In the genomic region with DNA sequence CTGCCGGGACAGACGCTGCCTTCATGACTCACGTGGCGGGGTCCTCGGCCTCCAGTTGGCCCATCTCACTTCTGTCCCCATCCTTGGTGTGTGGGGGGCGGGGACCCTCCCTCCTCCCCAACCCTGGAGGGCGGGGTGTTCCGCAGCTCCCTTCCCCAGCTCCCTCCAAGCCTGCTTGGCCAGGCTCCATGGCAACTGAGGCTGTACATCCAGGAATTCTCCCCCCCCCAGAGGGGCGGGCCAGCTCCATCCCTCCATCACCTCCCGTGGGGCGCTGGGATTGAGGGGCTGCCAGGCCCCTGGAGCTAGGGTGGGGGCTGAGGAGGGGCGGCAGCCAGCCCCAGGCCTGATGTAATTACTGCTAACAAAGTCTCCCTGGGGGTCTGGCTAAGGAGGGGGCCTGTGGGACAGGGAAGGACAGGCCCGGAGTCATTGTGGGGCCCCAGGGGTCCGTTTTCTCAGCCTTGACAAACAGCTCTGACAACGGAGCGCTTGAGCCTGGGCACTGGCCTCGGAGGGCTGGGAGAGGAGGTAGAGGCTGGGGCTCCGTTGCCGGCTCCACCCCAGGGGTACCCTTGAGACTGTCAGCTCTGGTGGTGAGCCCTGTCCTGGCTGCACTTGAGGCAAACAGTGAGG, we compare ENCODE assay signal across 12 cellular contexts. TPM values are rescaled to one million over a fixed set of nuclear protein-coding genes. Genes with fewer than 3 reads are reported as not detected.
DNase-seq lines count a peak whose midpoint lies in the region; ATAC-seq and TF ChIP-seq lines count a peak whose summit lies in the region.
"Had no signal": no experiment of that assay in that cellular context is flagged by ENCODE, and none has a peak within 500 bp of the region (broad histone marks: within the 10 kb centered on the region; RNA-seq: fewer than 3 reads in every experiment).

No MANE protein-coding gene starts in this region.

- 0 out of 2 replicates have a peak overlapping the region, but pooled peaks have one; percentile 28 for H3K27ac ChIP-seq in VCaP
- H3K27ac ChIP-seq in lung (ENCODE audit: low read depth in 1 of 2, low read length in 1 of 2) = peak overlapping the region; percentile 43 to 79
- no peak overlapping the region for H3K27ac ChIP-seq in CD4-positive, alpha-beta T cell (ENCODE audit: low read depth, low read length)

- POLR2A ChIA-PET in Caco-2 (lab: Charles Lee) = no interaction called here
- POLR2A ChIA-PET in CD4-positive, alpha-beta T cell (lab: Charles Lee) = no interaction called here

- peaks cover 6% of the 10 kb centered on the region for H3K4me1 Mint-ChIP-seq in Caco-2 (ENCODE audit: low read depth, unreplicated experiment)
- peaks cover 12% of the 10 kb centered on the region for H3K4me1 Mint-ChIP-seq in CD4-positive, alpha-beta T cell (ENCODE audit: low read depth)

- DNase-seq in Caco-2 (no peak), lung (ENCODE audit: low spot score) (no peak), NCI-H2029 (lab: John Stamatoyannopoulos, UW) (no peak), NCI-H1048 (lab: John Stamatoyannopoulos, UW) (no peak)
- no peak for DNase-seq in CD4-positive, alpha-beta T cell
- DNase-seq: activated naive CD4-positive, alpha-beta T cell treated with Interleukin-2 at 50 U/mL for 16 hours; KBM-7 had no signal

- H3K4me1 ChIP-seq in Caco-2 (peaks cover 1% of the 10 kb centered on the region), lung (ENCODE audit: control insufficient read depth in 2 of 2, insufficient read depth in 2 of 2, low read length in 2 of 2) (peaks cover 0 to 19% of the 10 kb centered on the region in 2 donors)

- H3K27me3 Mint-ChIP-seq in Caco-2 (ENCODE audit: insufficient read depth, unreplicated experiment) = no peaks in the 10 kb centered on the region
- peaks cover 7% of the 10 kb centered on the region for H3K27me3 Mint-ChIP-seq in CD4-positive, alpha-beta T cell

- intact Hi-C loops in Caco-2 (cut with micrococcal nuclease; ENCODE audit: unreplicated experiment) = no loop called here
- intact Hi-C loops in CD4-positive, alpha-beta T cell (cut with DNase I, micrococcal nuclease) = no loop called here

- no peak for ATAC-seq in lung (ENCODE audit: insufficient read depth, low FRiP score)
- no peak for ATAC-seq in CD4-positive, alpha-beta T cell (ENCODE audit: poor library complexity)

- H3K9me3 Mint-ChIP-seq in Caco-2 (ENCODE audit: unreplicated experiment) = no peaks in the 10 kb centered on the region
- no peaks in the 10 kb centered on the region for H3K9me3 Mint-ChIP-seq in CD4-positive, alpha-beta T cell
- H3K9me3 Mint-ChIP-seq: CD4-positive, alpha-beta memory T cell; memory B cell had no signal

- no peak for TF ChIP-seq CTCF in Caco-2 (IDR thresholded peaks at IDR 0.05; ENCODE audit: insufficient read depth in 1 of 2, low read depth in 1 of 2, low read length in 1 of 2, severe bottlenecking in 1 of 2, unreplicated experiment in 1 of 2)
- TF ChIP-seq CTCF in VCaP (conservative IDR thresholded peaks at IDR 0.05) = no peak
- TF ChIP-seq CTCF in lung (IDR thresholded peaks at IDR 0.05; ENCODE audit: control extremely low read depth, extremely low read depth) = no peak
- TF ChIP-seq CTCF in CD4-positive, alpha-beta T cell (IDR thresholded peaks at IDR 0.05) = no peak

- peaks cover 61% of the 10 kb centered on the region for H3K36me3 Mint-ChIP-seq in Caco-2 (ENCODE audit: insufficient read depth, unreplicated experiment)
- peaks cover 32% of the 10 kb centered on the region for H3K36me3 Mint-ChIP-seq in CD4-positive, alpha-beta T cell (ENCODE audit: low read depth)

- WGBS in lung, 2 donors = 61 to 72% methylated on average over 19 of the region's 19 CpGs

- H3K4me3 ChIP-seq in Caco-2 (ENCODE audit: low read depth, low read length) (no peak overlapping the region), lung (no peak overlapping the region)

- peak overlapping the region; percentile 55 for H3K27ac Mint-ChIP-seq in Caco-2 (ENCODE audit: unreplicated experiment)
- no peak overlapping the region for H3K27ac Mint-ChIP-seq in CD4-positive, alpha-beta T cell

- CTCF ChIA-PET in Caco-2 (lab: Charles Lee) = no interaction called here
- CTCF ChIA-PET in CD4-positive, alpha-beta T cell (lab: Charles Lee) = no interaction called here

- H3K27me3 ChIP-seq in Caco-2 (replicated peaks; ENCODE audit: control insufficient read depth, insufficient read depth, low read length) (no peaks in the 10 kb centered on the region), lung (ENCODE audit: control insufficient read depth, insufficient read depth) (no peaks in the 10 kb centered on the region)
- H3K27me3 ChIP-seq in CD4-positive, alpha-beta T cell (ENCODE audit: control insufficient read depth, insufficient read depth, low read length) = no peaks in the 10 kb centered on the region

- H3K9me3 ChIP-seq in Caco-2 (no peaks in the 10 kb centered on the region), lung (ENCODE audit: control insufficient read depth in 2 of 2, insufficient read depth in 1 of 2, low read length in 1 of 2) (no peaks in the 10 kb centered on the region)
- no peaks in the 10 kb centered on the region for H3K9me3 ChIP-seq in CD4-positive, alpha-beta T cell (ENCODE audit: control insufficient read depth, low read length)

- peaks cover 6% of the 10 kb centered on the region for H3K36me3 ChIP-seq in Caco-2 (ENCODE audit: control insufficient read depth, insufficient read depth, low read length)
- H3K36me3 ChIP-seq in lung (ENCODE audit: control insufficient read depth in 2 of 2, insufficient read depth in 2 of 2, low read length in 2 of 2) = peaks cover 5 to 36% of the 10 kb centered on the region in 2 donors

- no TSS peak for BruUV-seq in Caco-2 (replicated peaks; lab: Mats Ljungman, UMichigan)

- no peak overlapping the region for H3K4me3 Mint-ChIP-seq in Caco-2 (ENCODE audit: unreplicated experiment)
- H3K4me3 Mint-ChIP-seq in CD4-positive, alpha-beta T cell = no peak overlapping the region
- H3K4me3 Mint-ChIP-seq: CD4-positive, alpha-beta memory T cell; memory B cell had no signal

RNA-seq across cellular contexts. Expression of a gene that starts 8.0 kb away (rescaled TPM):
- total RNA-seq in Caco-2 (2022) (40.4 and 40.6 TPM in 2 replicates), lung (10 to 100 TPM; 14.5 to 26.7 TPM)
- polyA plus RNA-seq in lung = 10 to 100 TPM; 12.5 to 13.3 TPM
- total RNA-seq in CD4-positive, alpha-beta T cell = under 1 TPM in 1 of 2 experiments, not detected in 1; 0.11 TPM
- total RNA-seq: CD4-positive, alpha-beta memory T cell had no signal
- polyA plus RNA-seq: CD4-positive, alpha-beta memory T cell had no signal

RNA-seq across cellular contexts. Expression of a gene that starts 22.4 kb away (rescaled TPM):
- total RNA-seq in Caco-2 (2022) (not detected in 2 replicates), lung (1 to 10 TPM in 1 of 2 donors, not detected in 1; 4.7 TPM)
- 1 to 10 TPM in 1 of 2 donors, under 1 TPM in 1; 0.72 to 6.4 TPM for polyA plus RNA-seq in lung
- not detected for total RNA-seq in CD4-positive, alpha-beta T cell
- total RNA-seq: epithelial cell of proximal tubule had no signal

RNA-seq across cellular contexts. Expression of a gene that starts 28.0 kb away (rescaled TPM):
- not detected in 2 replicates for total RNA-seq in Caco-2 (2022)
- 1 to 10 TPM in 1 of 2 donors, not detected in 1; 8.6 TPM for total RNA-seq in lung
- polyA plus RNA-seq in lung = 10 to 100 TPM in 1 of 2 donors, 1 to 10 TPM in 1; 1.4 to 12.3 TPM
- total RNA-seq in CD4-positive, alpha-beta T cell = not detected
- total RNA-seq: CD4-positive, alpha-beta memory T cell; epithelial cell of proximal tubule had no signal
- polyA plus RNA-seq: CD4-positive, alpha-beta memory T cell had no signal

RNA-seq across cellular contexts. Expression of a gene that starts 33.1 kb away (rescaled TPM):
- total RNA-seq in Caco-2 (2022) (68.7 and 77.1 TPM in 2 replicates), lung (100 to 1,000 TPM in 1 of 2 donors, 10 to 100 TPM in 1; 81.7 to 184 TPM)
- polyA plus RNA-seq in lung = 100 to 1,000 TPM; 169 to 277 TPM
- total RNA-seq in CD4-positive, alpha-beta T cell = 1 to 10 TPM; 3.6 to 4.0 TPM

RNA-seq across cellular contexts. Expression of a gene that starts 37.7 kb away (rescaled TPM):
- total RNA-seq in Caco-2 (2022) (not detected in 2 replicates), lung (under 1 TPM in 1 of 2 donors, not detected in 1; 0.11 TPM)
- polyA plus RNA-seq in lung = not detected
- not detected for total RNA-seq in CD4-positive, alpha-beta T cell
- total RNA-seq: CD4-positive, alpha-beta memory T cell; epithelial cell of proximal tubule; ureter had no signal

Comparison
In these comparisons a context has a peak if more than half of its experiments do, and no peak if none do; other contexts are left out.
1. RNA of a gene that starts 8.0 kb away (total RNA-seq): 40.4 to 40.6 TPM in Caco-2 and 14.5 to 26.7 TPM in lung; 0.11 TPM in CD4-positive, alpha-beta T cell; every median in the first group is over 10 times any median in the second.